Comparison of ENCODE assay signal across 1 cellular context in the genomic region with DNA sequence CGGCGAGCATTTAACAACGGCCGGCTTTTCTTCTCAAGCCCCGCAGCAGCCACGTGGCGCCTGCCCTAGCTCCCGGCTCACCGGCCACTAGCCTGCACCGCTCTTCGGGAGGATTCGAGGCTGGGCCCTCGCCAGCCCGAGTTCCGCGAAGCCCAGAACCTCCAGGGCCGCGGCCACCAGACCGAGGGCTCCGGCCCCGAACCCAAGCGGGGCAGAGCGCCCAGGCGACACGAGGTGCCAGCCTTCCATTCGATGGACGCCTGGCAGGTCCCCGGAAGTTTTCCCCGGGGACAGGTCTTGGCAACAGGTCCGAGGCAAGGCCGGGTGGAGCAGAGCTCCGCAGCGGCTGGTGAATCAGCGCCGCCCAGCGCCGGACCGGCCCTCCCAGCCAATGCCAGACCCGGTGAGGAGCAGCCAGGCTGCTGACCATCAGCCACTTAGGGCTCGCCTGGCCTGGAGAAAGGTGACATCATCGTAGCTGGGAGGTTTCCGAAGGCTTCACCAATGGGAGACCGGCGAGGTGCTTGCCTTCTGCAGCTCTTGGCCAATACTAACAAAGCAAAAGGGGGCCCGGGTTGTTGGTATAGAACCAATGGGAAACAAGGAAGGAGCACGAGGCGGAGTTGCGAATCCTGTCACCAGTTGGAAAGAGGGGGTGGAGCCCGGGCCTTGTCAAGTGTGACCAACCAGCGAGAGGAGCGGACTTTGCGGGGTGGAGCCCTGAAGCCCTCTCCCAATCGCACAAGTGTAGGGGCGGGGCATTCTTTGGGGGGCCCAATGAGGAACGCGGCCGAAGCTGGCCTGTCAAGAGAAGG.
TF ChIP-seq lines count a peak whose summit lies in the region.

No MANE protein-coding gene starts in this region.

TF ChIP-seq in HEK293, 187 proteins besides CTCF, POLR2A, EP300 and RAD21 (continued from another document and continues in another):
- TF ChIP-seq KLF17 (tag by site-specific recombination; IDR thresholded peaks at IDR 0.05) (0 out of 2 replicates have a peak, but pooled peaks have one; percentile 16), ZXDB (tag by site-specific recombination; IDR thresholded peaks at IDR 0.05) (peak; percentile 48; the same call in 1 of the 2 replicates), HOXD13 (CRISPR knock-in tag; IDR thresholded peaks at IDR 0.05; ENCODE audit: borderline replicate concordance) (no peak), TCF7L2 (IDR thresholded peaks at IDR 0.05; ENCODE audit: borderline replicate concordance, low read depth, low read length) (no peak), YY2 (tag by site-specific recombination; IDR thresholded peaks at IDR 0.05) (no peak; the same call in 1 of the 2 replicates), GLI4 (tag by site-specific recombination; IDR thresholded peaks at IDR 0.05) (no peak), SP7 (tag by site-specific recombination; IDR thresholded peaks at IDR 0.05) (peak; percentile 53), ZNF214 (tag by site-specific recombination; IDR thresholded peaks at IDR 0.05; ENCODE audit: borderline replicate concordance) (no peak), ZNF394 (tag by site-specific recombination; IDR thresholded peaks at IDR 0.05; ENCODE audit: borderline replicate concordance) (peak; percentile 43; the same call in 1 of the 2 replicates), ZNF654 (tag by site-specific recombination; IDR thresholded peaks at IDR 0.05; ENCODE audit: low read depth) (no peak), ZFP69B (tag by site-specific recombination; IDR thresholded peaks at IDR 0.05) (no peak; the same call in 1 of the 2 replicates), PATZ1 (tag by site-specific recombination; IDR thresholded peaks at IDR 0.05) (no peak), ZNF560 (tag by site-specific recombination; IDR thresholded peaks at IDR 0.05; ENCODE audit: borderline replicate concordance) (no peak), ZNF426 (tag by site-specific recombination; IDR thresholded peaks at IDR 0.05) (no peak), ZNF341 (tag by site-specific recombination; IDR thresholded peaks at IDR 0.05; ENCODE audit: low read depth) (peak; percentile 58), ZNF132 (tag by site-specific recombination; IDR thresholded peaks at IDR 0.05; ENCODE audit: borderline replicate concordance) (no peak), ATF2 (tag by site-specific recombination; IDR thresholded peaks at IDR 0.05; ENCODE audit: low read depth) (peak; percentile 99), PRDM1 (tag by site-specific recombination; IDR thresholded peaks at IDR 0.05) (no peak), ZNF596 (tag by site-specific recombination; IDR thresholded peaks at IDR 0.05) (no peak), ZBTB8A (tag by site-specific recombination; IDR thresholded peaks at IDR 0.05) (peak; percentile 58), ZNF280C (tag by site-specific recombination; IDR thresholded peaks at IDR 0.05) (no peak), KLF7 (tag by site-specific recombination; IDR thresholded peaks at IDR 0.05; ENCODE audit: borderline replicate concordance) (no peak), ZNF549 (tag by site-specific recombination; IDR thresholded peaks at IDR 0.05) (no peak), ZNF521 (tag by site-specific recombination; IDR thresholded peaks at IDR 0.05) (no peak), BCL11A (tag by site-specific recombination; IDR thresholded peaks at IDR 0.05; ENCODE audit: low read depth) (no peak; the same call in 1 of the 2 replicates), ZNF184 (tag by site-specific recombination; IDR thresholded peaks at IDR 0.05) (no peak), SP2 (tag by site-specific recombination; IDR thresholded peaks at IDR 0.05) (peak; percentile 94)
- TF ChIP-seq, protein P1, sequence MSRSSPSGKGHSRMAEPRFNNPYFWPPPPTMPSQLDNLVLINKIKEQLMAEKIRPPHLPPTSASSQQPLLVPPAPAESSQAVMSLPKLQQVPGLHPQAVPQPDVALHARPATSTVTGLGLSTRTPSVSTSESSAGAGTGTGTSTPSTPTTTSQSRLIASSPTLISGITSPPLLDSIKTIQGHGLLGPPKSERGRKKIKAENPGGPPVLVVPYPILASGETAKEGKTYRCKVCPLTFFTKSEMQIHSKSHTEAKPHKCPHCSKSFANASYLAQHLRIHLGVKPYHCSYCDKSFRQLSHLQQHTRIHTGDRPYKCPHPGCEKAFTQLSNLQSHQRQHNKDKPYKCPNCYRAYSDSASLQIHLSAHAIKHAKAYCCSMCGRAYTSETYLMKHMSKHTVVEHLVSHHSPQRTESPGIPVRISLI (tag by site-specific recombination; IDR thresholded peaks at IDR 0.05) = peak; percentile 59; the same call in 1 of the 2 replicates
- TF ChIP-seq, protein P2, sequence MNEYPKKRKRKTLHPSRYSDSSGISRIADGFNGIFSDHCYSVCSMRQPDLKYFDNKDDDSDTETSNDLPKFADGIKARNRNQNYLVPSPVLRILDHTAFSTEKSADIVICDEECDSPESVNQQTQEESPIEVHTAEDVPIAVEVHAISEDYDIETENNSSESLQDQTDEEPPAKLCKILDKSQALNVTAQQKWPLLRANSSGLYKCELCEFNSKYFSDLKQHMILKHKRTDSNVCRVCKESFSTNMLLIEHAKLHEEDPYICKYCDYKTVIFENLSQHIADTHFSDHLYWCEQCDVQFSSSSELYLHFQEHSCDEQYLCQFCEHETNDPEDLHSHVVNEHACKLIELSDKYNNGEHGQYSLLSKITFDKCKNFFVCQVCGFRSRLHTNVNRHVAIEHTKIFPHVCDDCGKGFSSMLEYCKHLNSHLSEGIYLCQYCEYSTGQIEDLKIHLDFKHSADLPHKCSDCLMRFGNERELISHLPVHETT (tag by site-specific recombination; IDR thresholded peaks at IDR 0.05) = peak; percentile 56; the same call in 1 of the 2 replicates
- TF ChIP-seq, protein P3, sequence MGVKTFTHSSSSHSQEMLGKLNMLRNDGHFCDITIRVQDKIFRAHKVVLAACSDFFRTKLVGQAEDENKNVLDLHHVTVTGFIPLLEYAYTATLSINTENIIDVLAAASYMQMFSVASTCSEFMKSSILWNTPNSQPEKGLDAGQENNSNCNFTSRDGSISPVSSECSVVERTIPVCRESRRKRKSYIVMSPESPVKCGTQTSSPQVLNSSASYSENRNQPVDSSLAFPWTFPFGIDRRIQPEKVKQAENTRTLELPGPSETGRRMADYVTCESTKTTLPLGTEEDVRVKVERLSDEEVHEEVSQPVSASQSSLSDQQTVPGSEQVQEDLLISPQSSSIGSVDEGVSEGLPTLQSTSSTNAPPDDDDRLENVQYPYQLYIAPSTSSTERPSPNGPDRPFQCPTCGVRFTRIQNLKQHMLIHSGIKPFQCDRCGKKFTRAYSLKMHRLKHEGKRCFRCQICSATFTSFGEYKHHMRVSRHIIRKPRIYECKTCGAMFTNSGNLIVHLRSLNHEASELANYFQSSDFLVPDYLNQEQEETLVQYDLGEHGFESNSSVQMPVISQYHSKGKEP (tag by site-specific recombination; IDR thresholded peaks at IDR 0.05) = no peak
- TF ChIP-seq, protein P4, sequence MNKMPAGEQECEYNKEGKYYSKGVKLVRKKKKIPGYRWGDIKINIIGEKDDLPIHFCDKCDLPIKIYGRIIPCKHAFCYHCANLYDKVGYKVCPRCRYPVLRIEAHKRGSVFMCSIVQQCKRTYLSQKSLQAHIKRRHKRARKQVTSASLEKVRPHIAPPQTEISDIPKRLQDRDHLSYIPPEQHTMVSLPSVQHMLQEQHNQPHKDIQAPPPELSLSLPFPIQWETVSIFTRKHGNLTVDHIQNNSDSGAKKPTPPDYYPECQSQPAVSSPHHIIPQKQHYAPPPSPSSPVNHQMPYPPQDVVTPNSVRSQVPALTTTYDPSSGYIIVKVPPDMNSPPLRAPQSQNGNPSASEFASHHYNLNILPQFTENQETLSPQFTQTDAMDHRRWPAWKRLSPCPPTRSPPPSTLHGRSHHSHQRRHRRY (tag by site-specific recombination; IDR thresholded peaks at IDR 0.05) = no peak
- TF ChIP-seq, protein P5, sequence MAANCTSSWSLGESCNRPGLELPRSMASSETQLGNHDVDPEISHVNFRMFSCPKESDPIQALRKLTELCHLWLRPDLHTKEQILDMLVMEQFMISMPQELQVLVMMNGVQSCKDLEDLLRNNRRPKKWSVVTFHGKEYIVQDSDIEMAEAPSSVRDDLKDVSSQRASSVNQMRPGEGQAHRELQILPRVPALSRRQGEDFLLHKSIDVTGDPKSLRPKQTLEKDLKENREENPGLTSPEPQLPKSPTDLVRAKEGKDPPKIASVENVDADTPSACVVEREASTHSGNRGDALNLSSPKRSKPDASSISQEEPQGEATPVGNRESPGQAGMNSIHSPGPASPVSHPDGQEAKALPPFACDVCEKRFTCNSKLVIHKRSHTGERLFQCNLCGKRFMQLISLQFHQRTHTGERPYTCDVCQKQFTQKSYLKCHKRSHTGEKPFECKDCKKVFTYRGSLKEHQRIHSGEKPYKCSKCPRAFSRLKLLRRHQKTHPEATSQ (tag by site-specific recombination; IDR thresholded peaks at IDR 0.05) = no peak
- TF ChIP-seq, protein P6, sequence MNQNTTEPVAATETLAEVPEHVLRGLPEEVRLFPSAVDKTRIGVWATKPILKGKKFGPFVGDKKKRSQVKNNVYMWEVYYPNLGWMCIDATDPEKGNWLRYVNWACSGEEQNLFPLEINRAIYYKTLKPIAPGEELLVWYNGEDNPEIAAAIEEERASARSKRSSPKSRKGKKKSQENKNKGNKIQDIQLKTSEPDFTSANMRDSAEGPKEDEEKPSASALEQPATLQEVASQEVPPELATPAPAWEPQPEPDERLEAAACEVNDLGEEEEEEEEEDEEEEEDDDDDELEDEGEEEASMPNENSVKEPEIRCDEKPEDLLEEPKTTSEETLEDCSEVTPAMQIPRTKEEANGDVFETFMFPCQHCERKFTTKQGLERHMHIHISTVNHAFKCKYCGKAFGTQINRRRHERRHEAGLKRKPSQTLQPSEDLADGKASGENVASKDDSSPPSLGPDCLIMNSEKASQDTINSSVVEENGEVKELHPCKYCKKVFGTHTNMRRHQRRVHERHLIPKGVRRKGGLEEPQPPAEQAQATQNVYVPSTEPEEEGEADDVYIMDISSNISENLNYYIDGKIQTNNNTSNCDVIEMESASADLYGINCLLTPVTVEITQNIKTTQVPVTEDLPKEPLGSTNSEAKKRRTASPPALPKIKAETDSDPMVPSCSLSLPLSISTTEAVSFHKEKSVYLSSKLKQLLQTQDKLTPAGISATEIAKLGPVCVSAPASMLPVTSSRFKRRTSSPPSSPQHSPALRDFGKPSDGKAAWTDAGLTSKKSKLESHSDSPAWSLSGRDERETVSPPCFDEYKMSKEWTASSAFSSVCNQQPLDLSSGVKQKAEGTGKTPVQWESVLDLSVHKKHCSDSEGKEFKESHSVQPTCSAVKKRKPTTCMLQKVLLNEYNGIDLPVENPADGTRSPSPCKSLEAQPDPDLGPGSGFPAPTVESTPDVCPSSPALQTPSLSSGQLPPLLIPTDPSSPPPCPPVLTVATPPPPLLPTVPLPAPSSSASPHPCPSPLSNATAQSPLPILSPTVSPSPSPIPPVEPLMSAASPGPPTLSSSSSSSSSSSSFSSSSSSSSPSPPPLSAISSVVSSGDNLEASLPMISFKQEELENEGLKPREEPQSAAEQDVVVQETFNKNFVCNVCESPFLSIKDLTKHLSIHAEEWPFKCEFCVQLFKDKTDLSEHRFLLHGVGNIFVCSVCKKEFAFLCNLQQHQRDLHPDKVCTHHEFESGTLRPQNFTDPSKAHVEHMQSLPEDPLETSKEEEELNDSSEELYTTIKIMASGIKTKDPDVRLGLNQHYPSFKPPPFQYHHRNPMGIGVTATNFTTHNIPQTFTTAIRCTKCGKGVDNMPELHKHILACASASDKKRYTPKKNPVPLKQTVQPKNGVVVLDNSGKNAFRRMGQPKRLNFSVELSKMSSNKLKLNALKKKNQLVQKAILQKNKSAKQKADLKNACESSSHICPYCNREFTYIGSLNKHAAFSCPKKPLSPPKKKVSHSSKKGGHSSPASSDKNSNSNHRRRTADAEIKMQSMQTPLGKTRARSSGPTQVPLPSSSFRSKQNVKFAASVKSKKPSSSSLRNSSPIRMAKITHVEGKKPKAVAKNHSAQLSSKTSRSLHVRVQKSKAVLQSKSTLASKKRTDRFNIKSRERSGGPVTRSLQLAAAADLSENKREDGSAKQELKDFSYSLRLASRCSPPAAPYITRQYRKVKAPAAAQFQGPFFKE (tag by site-specific recombination; IDR thresholded peaks at IDR 0.05; ENCODE audit: borderline replicate concordance) = no peak
